ENCODE assay signal across 8 cellular contexts in the genomic region with DNA sequence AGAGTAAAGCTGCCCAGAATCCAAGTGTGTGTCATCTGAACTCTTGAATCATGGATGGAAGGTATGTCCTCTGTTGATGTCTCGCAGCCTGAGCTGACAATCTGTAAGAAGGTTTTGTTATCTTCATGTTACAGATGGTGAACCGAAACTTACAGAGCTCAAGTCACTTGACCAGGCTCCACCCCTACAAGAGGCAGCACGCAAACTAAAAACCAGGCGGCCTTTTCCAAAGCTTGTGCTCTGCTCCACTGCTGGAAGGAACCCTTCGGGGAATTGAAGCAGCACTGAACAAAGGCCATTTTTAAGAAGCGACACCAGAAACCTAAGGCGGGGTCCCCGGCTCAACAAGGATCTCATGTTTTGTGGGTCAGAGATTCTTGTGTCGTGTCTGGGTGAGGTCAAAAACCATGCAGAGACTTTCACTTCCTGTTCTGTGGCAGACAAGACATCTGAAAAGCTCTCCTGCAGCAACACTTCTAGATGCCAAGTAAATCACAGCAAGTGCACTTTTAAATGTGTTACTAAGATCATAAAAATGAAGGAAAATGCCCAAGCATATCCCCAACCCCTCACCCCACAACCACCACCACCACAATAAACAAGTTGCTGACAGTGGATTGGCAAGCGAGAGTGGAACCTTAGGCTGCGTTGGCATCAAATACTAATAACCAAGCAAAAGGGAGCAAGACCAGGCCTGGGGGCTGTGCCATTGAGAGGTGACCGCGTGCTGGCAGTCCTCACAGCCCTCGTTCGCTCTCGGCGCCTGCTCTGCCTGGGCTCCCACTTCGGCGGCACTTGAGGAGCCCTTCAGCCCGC. TPM values are rescaled to one million over a fixed set of nuclear protein-coding genes. Genes with fewer than 3 reads are reported as not detected.
DNase-seq lines count a peak whose midpoint lies in the region; ATAC-seq and TF ChIP-seq lines count a peak whose summit lies in the region.

No MANE protein-coding gene starts in this region.

- TF ChIP-seq CTCF in nephron (IDR thresholded peaks at IDR 0.05; ENCODE audit: unreplicated experiment in 3 of 3) (no peak), BE2C (IDR thresholded peaks at IDR 0.05; ENCODE audit: low read depth, low read length) (no peak), progenitor cell of endocrine pancreas (IDR thresholded peaks at IDR 0.05; ENCODE audit: unreplicated experiment) (no peak)

- CTCF ChIA-PET in CD4-positive, alpha-beta memory T cell (lab: Charles Lee; ENCODE audit: partially characterized antibody): interaction anchor here (0.9 to 6.5 kb wide), 10 partner anchors 9 to 225 kb away, joined by 3 to 70 read pairs (median 4); a partner anchor contains a TSS

- H3K27ac Mint-ChIP-seq in CD4-positive, alpha-beta memory T cell: peak overlapping the region; percentile 89 to 99 (median 97)
- peak overlapping the region in 2 of 3 experiments; percentile 28 to 34 for H3K27ac Mint-ChIP-seq in nephron
- H3K27ac Mint-ChIP-seq in progenitor cell of endocrine pancreas: no peak overlapping the region

- peaks cover 4 to 11% of the 10 kb centered on the region in 2 donors for H3K36me3 Mint-ChIP-seq in CD4-positive, alpha-beta memory T cell
- peaks cover 11% of the 10 kb centered on the region for H3K36me3 Mint-ChIP-seq in nephron (ENCODE audit: low read depth)
- peaks cover 13% of the 10 kb centered on the region for H3K36me3 Mint-ChIP-seq in progenitor cell of endocrine pancreas (ENCODE audit: insufficient read depth)

- H3K36me3 ChIP-seq in CD4-positive, alpha-beta memory T cell (ENCODE audit: insufficient read depth, low read length): no peaks in the 10 kb centered on the region
- no peaks in the 10 kb centered on the region for H3K36me3 ChIP-seq in BE2C

- no peaks in the 10 kb centered on the region for H3K9me3 Mint-ChIP-seq in CD4-positive, alpha-beta memory T cell
- no peaks in the 10 kb centered on the region for H3K9me3 Mint-ChIP-seq in nephron
- H3K9me3 Mint-ChIP-seq in progenitor cell of endocrine pancreas (ENCODE audit: low read depth): peaks cover 5% of the 10 kb centered on the region

- POLR2A ChIA-PET in CD4-positive, alpha-beta memory T cell (lab: Charles Lee; ENCODE audit: partially characterized antibody): interaction anchor here (0.7 to 7.3 kb wide), 10 partner anchors 11 to 262 kb away, joined by 3 to 94 read pairs (median 6); a partner anchor contains a TSS

- peaks cover 61% of the 10 kb centered on the region for H3K4me1 ChIP-seq in CD4-positive, alpha-beta memory T cell (ENCODE audit: insufficient read depth, low read length)
- no peaks in the 10 kb centered on the region for H3K4me1 ChIP-seq in BE2C

- H3K27me3 Mint-ChIP-seq in CD4-positive, alpha-beta memory T cell: peaks cover 0 to 2% of the 10 kb centered on the region in 2 donors
- H3K27me3 Mint-ChIP-seq in nephron (ENCODE audit: low read depth) (peaks cover 3% of the 10 kb centered on the region), progenitor cell of endocrine pancreas (no peaks in the 10 kb centered on the region)

- peak overlapping the region; percentile 75 to 89 (median 85) for H3K4me3 Mint-ChIP-seq in CD4-positive, alpha-beta memory T cell
- H3K4me3 Mint-ChIP-seq in nephron (no peak overlapping the region), progenitor cell of endocrine pancreas (ENCODE audit: low read depth) (no peak overlapping the region)

- no peaks in the 10 kb centered on the region for H3K9me3 ChIP-seq in CD4-positive, alpha-beta memory T cell (ENCODE audit: control insufficient read depth in 1 of 2, low read length in 2 of 2)
- no peaks in the 10 kb centered on the region; the same call in 1 of the 2 replicates for H3K9me3 ChIP-seq in BE2C

- no peaks in the 10 kb centered on the region for H3K27me3 ChIP-seq in CD4-positive, alpha-beta memory T cell (ENCODE audit: insufficient read depth, low read length)
- no peaks in the 10 kb centered on the region for H3K27me3 ChIP-seq in BE2C

- peak; percentile 48 to 71 (median 67) for DNase-seq in CD4-positive, alpha-beta memory T cell
- peak; percentile 61 for DNase-seq in activated CD8-positive, alpha-beta memory T cell treated with anti-CD3 and anti-CD28 coated beads, Interleukin-2, amount 50 U/mL, for 48 hours
- DNase-seq in BE2C (no peak), progenitor cell of endocrine pancreas (ENCODE audit: low spot score, unreplicated experiment) (no peak), cerebellar nuclear complex (lab: John Stamatoyannopoulos, UW) (no peak)

- peak overlapping the region; percentile 59 for H3K27ac ChIP-seq in CD4-positive, alpha-beta memory T cell (ENCODE audit: low read depth, low read length)

- peak overlapping the region in 1 of 2 donors; percentile 9 for H3K4me3 ChIP-seq in CD4-positive, alpha-beta memory T cell (ENCODE audit: low read length in 2 of 2)
- H3K4me3 ChIP-seq in BE2C (ENCODE audit: low read depth, low read length): no peak overlapping the region

- peak; percentile 73 for ATAC-seq in GM19463 (IDR thresholded peaks at IDR 0.05; ENCODE audit: unreplicated experiment)
- ATAC-seq in HG03457 (IDR thresholded peaks at IDR 0.05; ENCODE audit: unreplicated experiment): peak; percentile 67

- H3K4me1 Mint-ChIP-seq in CD4-positive, alpha-beta memory T cell: peaks cover 35 to 58% (median 45%) of the 10 kb centered on the region in 4 donors
- H3K4me1 Mint-ChIP-seq in nephron (peaks cover 7% of the 10 kb centered on the region), progenitor cell of endocrine pancreas (ENCODE audit: low read depth) (peaks cover 7% of the 10 kb centered on the region)

- intact Hi-C loops in CD4-positive, alpha-beta memory T cell (cut with micrococcal nuclease): no loop called here

RNA-seq across cellular contexts. Expression of a gene that starts 27.3 kb away (rescaled TPM):
- 10 to 100 TPM; 34.2 to 36.6 TPM for total RNA-seq in CD4-positive, alpha-beta memory T cell
- 10 to 100 TPM; 49.1 to 53.1 TPM for polyA plus RNA-seq in CD4-positive, alpha-beta memory T cell
- 19.9 TPM for polyA plus RNA-seq in BE2C (2012; ENCODE audit: insufficient read depth, insufficient read length, low read depth)
- 41.3 and 45.8 TPM in 2 replicates for total RNA-seq in progenitor cell of endocrine pancreas

RNA-seq across cellular contexts. Expression of a gene that starts 41.3 kb away (rescaled TPM):
- 10 to 100 TPM; 38.7 to 39.0 TPM for total RNA-seq in CD4-positive, alpha-beta memory T cell
- polyA plus RNA-seq in CD4-positive, alpha-beta memory T cell: 10 to 100 TPM; 13.1 to 31.0 TPM
- 7.4 TPM for polyA plus RNA-seq in BE2C (2012; ENCODE audit: insufficient read depth, insufficient read length, low read depth)
- total RNA-seq in progenitor cell of endocrine pancreas: 15.1 and 15.5 TPM in 2 replicates

RNA-seq across cellular contexts. Expression of a gene that starts 55.7 kb away (rescaled TPM):
- total RNA-seq in CD4-positive, alpha-beta memory T cell: 10 to 100 TPM; 41.2 to 41.9 TPM
- polyA plus RNA-seq in CD4-positive, alpha-beta memory T cell: 10 to 100 TPM; 47.1 to 58.0 TPM
- 58.5 TPM for polyA plus RNA-seq in BE2C (2012; ENCODE audit: insufficient read depth, insufficient read length, low read depth)
- total RNA-seq in progenitor cell of endocrine pancreas: 220 and 226 TPM in 2 replicates

Comparison
In these comparisons a context has a peak if more than half of its experiments do, and no peak if none do; other contexts are left out.
1. DNase-seq: peak in CD4-positive, alpha-beta memory T cell (5 of 5) and activated CD8-positive, alpha-beta memory T cell treated with anti-CD3 and anti-CD28 coated beads, Interleukin-2, amount 50 U/mL, for 48 hours (single experiment); none in BE2C (single experiment), progenitor cell of endocrine pancreas (single experiment) and cerebellar nuclear complex (0 of 2).
2. H3K4me3 Mint-ChIP-seq: peak in CD4-positive, alpha-beta memory T cell (8 of 8); none in nephron (0 of 3) and progenitor cell of endocrine pancreas (single experiment).